ENCODE assay signal across 7 cellular contexts in the genomic region with DNA sequence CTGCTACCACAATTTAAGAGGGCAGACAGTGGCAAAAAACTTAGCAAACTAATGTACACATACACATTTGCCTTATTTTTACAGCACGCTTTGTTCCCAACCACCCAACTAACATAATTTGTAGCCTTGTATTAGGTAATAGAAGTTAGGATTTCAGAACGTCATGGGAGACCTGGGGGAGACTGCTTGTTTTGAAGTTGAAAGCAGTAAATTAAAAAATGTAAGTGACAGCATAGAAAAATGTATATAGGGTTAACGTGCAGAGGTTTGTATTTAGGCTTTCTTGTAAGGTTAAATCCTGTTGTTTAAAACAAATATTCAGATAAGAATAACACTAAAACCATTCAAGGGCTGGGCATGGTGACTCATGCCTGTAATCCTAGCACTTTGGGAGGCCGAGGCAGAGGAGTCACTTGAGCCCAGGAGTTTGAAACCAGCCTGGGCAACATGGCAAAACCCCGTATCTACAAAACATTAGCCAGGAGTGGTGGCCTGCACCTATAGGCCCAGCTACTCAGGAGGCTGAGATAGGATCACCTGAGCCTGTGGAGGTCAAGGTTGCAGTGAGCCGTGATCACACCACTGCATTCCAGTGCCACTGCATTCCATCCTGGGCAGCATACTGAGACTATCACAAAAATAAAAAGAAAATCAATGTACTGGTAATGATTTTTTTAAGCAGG. TPM values are rescaled to one million over a fixed set of nuclear protein-coding genes. Genes with fewer than 3 reads are reported as not detected.
A peak's percentile ranks its signal among the peaks of the same experiment; 100 is the strongest.
DNase-seq lines count a peak whose midpoint lies in the region; ATAC-seq, FAIRE-seq and TF ChIP-seq lines count a peak whose summit lies in the region.
"Not testable (repeated sequence)": the region's sequence is repeated elsewhere in the genome, so short reads cannot be mapped to it uniquely, and the experiment has no call there.

No MANE protein-coding gene starts in this region.

- H3K4me1 Mint-ChIP-seq in astrocyte (ENCODE audit: low read depth, unreplicated experiment) = peaks cover 14% of the 10 kb centered on the region

- DNase-seq in EL = peak; percentile 61
- peak; percentile 57 for DNase-seq in IMR-90
- not testable (repeated sequence) for DNase-seq in RWPE1 (ENCODE audit: low spot score); astrocyte (ENCODE audit: low read depth); trophoblast cell
- peak; percentile 41 for DNase-seq in epithelial cell of esophagus (ENCODE audit: low read depth)
- peak; percentile 60 for DNase-seq in kidney tubule cell (ENCODE audit: low spot score)

- H3K9me3 Mint-ChIP-seq in astrocyte (ENCODE audit: unreplicated experiment) = not testable (repeated sequence)

- dilution Hi-C loops in IMR-90 (cut with HindIII; ENCODE audit: low sequenced_read_pairs, unreplicated experiment) = not testable (repeated sequence)

- not testable (repeated sequence) for TF ChIP-seq POLR2A in IMR-90 (IDR thresholded peaks at IDR 0.05; ENCODE audit: low read depth, low read length)

- BruUV-seq in IMR-90 (replicated peaks; lab: Mats Ljungman, UMichigan) = not testable (repeated sequence)

- intact Hi-C loops in IMR-90 (cut with micrococcal nuclease) = loop anchor here (5.0 kb wide), 1 partner anchor 43 kb away; no protein-coding TSS in a partner anchor

- H3K36me3 Mint-ChIP-seq in astrocyte (ENCODE audit: low read depth, unreplicated experiment) = not testable (repeated sequence)

- TF ChIP-seq RAD21 in IMR-90 (IDR thresholded peaks at IDR 0.05; ENCODE audit: low read length) = not testable (repeated sequence)

- H2AK5ac ChIP-seq in IMR-90 (ENCODE audit: low read depth, low read length) (peak overlapping the region; percentile 99), trophoblast cell (ENCODE audit: low read length) (peak overlapping the region; percentile 48)

- H3K4ac ChIP-seq in IMR-90 (ENCODE audit: low read depth, low read length) = peak overlapping the region; percentile 96
- not testable (repeated sequence) for H3K4ac ChIP-seq in trophoblast cell (ENCODE audit: low read depth, low read length)

- H3K4me1 ChIP-seq in IMR-90 (ENCODE audit: control insufficient read depth, insufficient read depth, low read length) (peaks cover 10% of the 10 kb centered on the region), astrocyte (ENCODE audit: insufficient read depth, low read length) (peaks cover 12% of the 10 kb centered on the region)
- H3K4me1 ChIP-seq in trophoblast cell (ENCODE audit: control insufficient read depth in 1 of 2, insufficient read depth in 2 of 2, low read length in 2 of 2) = not testable (repeated sequence)

- H3K56ac ChIP-seq in IMR-90 (ENCODE audit: extremely low read depth, insufficient read depth, low read length) = peak overlapping the region; percentile 76; the same call in 1 of the 2 replicates

- H3K18ac ChIP-seq in IMR-90 (ENCODE audit: low read depth, low read length) = peak overlapping the region; percentile 96
- not testable (repeated sequence) for H3K18ac ChIP-seq in trophoblast cell (ENCODE audit: low read length)

- H4K91ac ChIP-seq in IMR-90 (ENCODE audit: insufficient read depth, low read depth, low read length) = peak overlapping the region; percentile 97
- peak overlapping the region; percentile 37 for H4K91ac ChIP-seq in trophoblast cell (ENCODE audit: low read depth, low read length)

- not testable (repeated sequence) for H3K9me1 ChIP-seq in IMR-90 (ENCODE audit: insufficient read depth, low read length)

- ATAC-seq in IMR-90 (ENCODE audit: low read depth) = peak; percentile 3

- not testable (repeated sequence) for H3K36me3 ChIP-seq in IMR-90 (ENCODE audit: control insufficient read depth, insufficient read depth, low read length); astrocyte (ENCODE audit: insufficient read depth, low read length); trophoblast cell (ENCODE audit: control insufficient read depth in 1 of 2, insufficient read depth in 2 of 2, low read length in 2 of 2)

- H4K20me1 ChIP-seq in IMR-90 (ENCODE audit: insufficient read depth, low read length) (peaks cover 16% of the 10 kb centered on the region), astrocyte (ENCODE audit: insufficient read depth, low read length) (peaks cover 17% of the 10 kb centered on the region)

- H3K27me3 Mint-ChIP-seq in astrocyte (ENCODE audit: low read depth, unreplicated experiment) = not testable (repeated sequence)

- H4K12ac ChIP-seq in trophoblast cell (ENCODE audit: low read depth, low read length) = not testable (repeated sequence)

- H3K14ac ChIP-seq in IMR-90 (replicated peaks; ENCODE audit: low read depth, low read length) = peak overlapping the region; percentile 81; the same call in 1 of the 2 replicates
- H3K14ac ChIP-seq in trophoblast cell (ENCODE audit: low read length) = not testable (repeated sequence)

- H2BK5ac ChIP-seq in IMR-90 (ENCODE audit: low read depth, low read length, poor library complexity, severe bottlenecking) = peak overlapping the region; percentile 99
- H2BK5ac ChIP-seq in trophoblast cell (ENCODE audit: low read depth, low read length, poor library complexity) = not testable (repeated sequence)

- H2BK120ac ChIP-seq in IMR-90 (ENCODE audit: low read depth, low read length) = peak overlapping the region; percentile 97
- not testable (repeated sequence) for H2BK120ac ChIP-seq in trophoblast cell (ENCODE audit: insufficient read depth, low read length, poor library complexity)

- H3K4me3 ChIP-seq in IMR-90 (ENCODE audit: insufficient read depth, low read depth, low read length); astrocyte (ENCODE audit: insufficient read depth, low read depth, low read length); epithelial cell of esophagus (ENCODE audit: low read length); trophoblast cell (ENCODE audit: low read depth, low read length): not testable (repeated sequence)

- H3K9ac ChIP-seq in IMR-90 (ENCODE audit: low read depth, low read length); astrocyte (ENCODE audit: low read length); trophoblast cell (ENCODE audit: low read length): not testable (repeated sequence)

- H3K4me3 Mint-ChIP-seq in astrocyte (ENCODE audit: unreplicated experiment) = not testable (repeated sequence)

- peak overlapping the region; percentile 23 for H2AK9ac ChIP-seq in IMR-90 (replicated peaks; ENCODE audit: low read depth, low read length, poor library complexity)

- H2AFZ ChIP-seq in IMR-90 (replicated peaks; ENCODE audit: low read length, poor library complexity) (peak overlapping the region; percentile 63), astrocyte (ENCODE audit: low read depth, low read length) (peak overlapping the region; percentile 75)
- not testable (repeated sequence) for H2AFZ ChIP-seq in trophoblast cell (ENCODE audit: insufficient read depth, low read length, poor library complexity)

- H3K9me3 ChIP-seq in IMR-90 (ENCODE audit: control insufficient read depth, insufficient read depth, low read length); astrocyte (ENCODE audit: insufficient read depth, low read depth, low read length); trophoblast cell (ENCODE audit: insufficient read depth, low read depth, low read length): not testable (repeated sequence)

- H3K27ac Mint-ChIP-seq in astrocyte (ENCODE audit: unreplicated experiment) = peak overlapping the region; percentile 53

- peak overlapping the region; percentile 99 for H3K27ac ChIP-seq in IMR-90 (ENCODE audit: insufficient read depth, low read length)
- peak overlapping the region; percentile 69 for H3K27ac ChIP-seq in RWPE1
- H3K27ac ChIP-seq in astrocyte (ENCODE audit: low read depth, low read length) = peak overlapping the region; percentile 14
- H3K27ac ChIP-seq in trophoblast cell (ENCODE audit: low read depth, low read length) = not testable (repeated sequence)

- not testable (repeated sequence) for H3K27me3 ChIP-seq in IMR-90 (ENCODE audit: control insufficient read depth, insufficient read depth, low read length); astrocyte (ENCODE audit: insufficient read depth, low read length); trophoblast cell (ENCODE audit: insufficient read depth, low read length)

- peaks cover 33% of the 10 kb centered on the region for H3K79me2 ChIP-seq in astrocyte (ENCODE audit: insufficient read depth, low read length)
- H3K79me2 ChIP-seq in trophoblast cell (ENCODE audit: control insufficient read depth, insufficient read depth, low read length, poor library complexity) = not testable (repeated sequence)

- POLR2A ChIA-PET in IMR-90 (lab: Charles Lee; ENCODE audit: unreplicated experiment); RWPE1 (lab: Yijun Ruan, JAX; ENCODE audit: low non-redundant PET): not testable (repeated sequence)

- WGBS in IMR-90 (ENCODE audit: extremely low coverage in 2 of 2, insufficient read length in 1 of 2), 2 experiments = 0% methylated on average over 2 of the region's 6 CpGs; no CpG with 5 or more reads in 1 of the 2 experiments
- WGBS in trophoblast cell (ENCODE audit: extremely low coverage, insufficient coverage, insufficient read length) = no CpG with 5 or more reads among the region's 6 CpGs

- H2BK15ac ChIP-seq in IMR-90 (ENCODE audit: low read depth, low read length) = peak overlapping the region; percentile 99; the same call in 2 of the 3 replicates

- FAIRE-seq in astrocyte (lab: Jason Lieb, UNC) = not testable (repeated sequence)

- H4K5ac ChIP-seq in IMR-90 (ENCODE audit: low read depth, low read length) = peak overlapping the region; percentile 92

- not testable (repeated sequence) for TF ChIP-seq CTCF in IMR-90 (conservative IDR thresholded peaks at IDR 0.05; ENCODE audit: low read depth, low read length); RWPE1 (conservative IDR thresholded peaks at IDR 0.05; ENCODE audit: low read depth); astrocyte (IDR thresholded peaks at IDR 0.05; ENCODE audit: insufficient read depth, low read depth, low read length); epithelial cell of esophagus (IDR thresholded peaks at IDR 0.05; ENCODE audit: insufficient read depth, low read depth, low read length, missing control alignments)

- H3K4me2 ChIP-seq in IMR-90 (ENCODE audit: low read depth, low read length) (peak overlapping the region; percentile 79), astrocyte (ENCODE audit: low read length) (peak overlapping the region; percentile 53)
- not testable (repeated sequence) for H3K4me2 ChIP-seq in trophoblast cell (ENCODE audit: low read length)

- H4K8ac ChIP-seq in IMR-90 (ENCODE audit: low read depth in 2 of 2, low read length in 2 of 2) = peak overlapping the region; percentile 51 to 73
- H4K8ac ChIP-seq in trophoblast cell (ENCODE audit: low read depth, low read length) = not testable (repeated sequence)

- H3K79me1 ChIP-seq in IMR-90 (ENCODE audit: low read depth in 1 of 2, low read length in 2 of 2) (peaks cover 7 to 28% of the 10 kb centered on the region in 2 experiments; a peak in 3 of 4 replicates), trophoblast cell (ENCODE audit: low read length) (peaks cover 11% of the 10 kb centered on the region)

- CTCF ChIA-PET in IMR-90 (lab: Yijun Ruan, JAX) = interaction anchor here (0.6 kb wide), 1 partner anchor 69 kb away, joined by 3 read pairs; no protein-coding TSS in a partner anchor
- CTCF ChIA-PET in RWPE1 (lab: Yijun Ruan, JAX) = not testable (repeated sequence)

- peak overlapping the region; percentile 93 for H2BK20ac ChIP-seq in IMR-90 (ENCODE audit: low read depth, low read length)

- not testable (repeated sequence) for H2BK12ac ChIP-seq in trophoblast cell (ENCODE audit: low read length)

- in situ Hi-C loops in IMR-90 (cut with MboI; ENCODE audit: low sequenced_read_pairs) = loop anchor here (5.0 kb wide), 1 partner anchor 68 kb away; no protein-coding TSS in a partner anchor

- peak overlapping the region; percentile 90 for H3K23ac ChIP-seq in IMR-90 (ENCODE audit: low read depth, low read length)
- H3K23ac ChIP-seq in trophoblast cell (ENCODE audit: low read length) = not testable (repeated sequence)

RNA-seq across cellular contexts. Expression of gene SMURF2, which starts 2.3 kb away (rescaled TPM):
- total RNA-seq in IMR-90 (2012; rRNA removed) (736 and 774 TPM in 2 replicates), astrocyte (104 and 126 TPM in 2 replicates)
- 119 and 131 TPM in 2 replicates for polyA plus RNA-seq in IMR-90 (2012; rRNA removed)
- 23.6 and 30.3 TPM in 2 replicates for polyA plus RNA-seq in IMR-90 (2012; cell fraction: cytosol; rRNA removed)
- 34.4 and 346 TPM in 2 replicates for polyA plus RNA-seq in IMR-90 (2012; cell fraction: nucleus; rRNA removed; ENCODE audit: low replicate concordance)
- polyA plus RNA-seq in trophoblast cell (2013) = 44.7 TPM in 2 replicates
